In the genomic region with DNA sequence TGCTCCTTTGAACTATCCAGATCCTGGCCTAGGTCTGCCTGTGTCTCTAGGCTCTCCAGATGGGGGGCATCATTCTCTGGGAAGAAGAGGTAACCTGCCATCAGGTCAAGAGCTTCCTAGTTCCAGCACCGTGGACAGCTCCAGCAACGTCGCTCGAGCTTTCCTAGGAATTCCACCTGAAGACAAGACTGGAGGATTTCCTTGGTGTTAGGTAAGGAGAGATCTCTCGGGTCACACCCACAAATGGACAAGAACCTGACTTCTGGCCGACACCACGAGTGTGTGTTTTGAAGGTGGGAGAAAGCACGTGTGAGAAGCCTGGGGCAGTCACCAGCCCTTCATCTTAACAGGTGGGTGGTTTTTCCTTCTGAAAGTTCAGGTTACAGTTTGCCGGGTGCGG, we compare ENCODE assay signal across 1 cellular context.
TF ChIP-seq lines count a peak whose summit lies in the region.

No MANE protein-coding gene starts in this region.

TF ChIP-seq in endothelial cell of umbilical vein, 7 proteins besides CTCF, POLR2A, EP300 and RAD21:
- TF ChIP-seq, protein P1, sequence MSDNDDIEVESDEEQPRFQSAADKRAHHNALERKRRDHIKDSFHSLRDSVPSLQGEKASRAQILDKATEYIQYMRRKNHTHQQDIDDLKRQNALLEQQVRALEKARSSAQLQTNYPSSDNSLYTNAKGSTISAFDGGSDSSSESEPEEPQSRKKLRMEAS (IDR thresholded peaks at IDR 0.05; ENCODE audit: insufficient read depth, insufficient read length), result no peak
- TF ChIP-seq MYC (IDR thresholded peaks at IDR 0.05; ENCODE audit: low read depth, low read length) (no peak), FOS (IDR thresholded peaks at IDR 0.05; ENCODE audit: borderline replicate concordance, insufficient read depth, low read length) (no peak), JUN (IDR thresholded peaks at IDR 0.05; ENCODE audit: borderline replicate concordance, insufficient read depth, insufficient read length, low read depth) (no peak), EZH2 (IDR thresholded peaks at IDR 0.05; ENCODE audit: borderline replicate concordance, low read depth, low read length, severe bottlenecking) (no peak), POLR2AphosphoS5 (IDR thresholded peaks at IDR 0.05; ENCODE audit: insufficient read depth, low read depth, low read length) (no peak), GATA2 (IDR thresholded peaks at IDR 0.05; ENCODE audit: insufficient read depth, insufficient read length, low read depth, low read length) (no peak)
